ENCODE assay signal across 25 cellular contexts in genomic region chr3:177479630-177480029, GRCh38.
A peak's percentile ranks its signal among the peaks of the same experiment; 100 is the strongest.
DNase-seq lines count a peak whose midpoint lies in the region; ATAC-seq and TF ChIP-seq lines count a peak whose summit lies in the region.
"Had no signal": no experiment of that assay in that cellular context is flagged by ENCODE, and none has a peak within 500 bp of the region (broad histone marks: within the 10 kb centered on the region; RNA-seq: fewer than 3 reads in every experiment).

No MANE protein-coding gene starts in this region.

- in situ Hi-C loops in Panc1 (cut with HindIII; ENCODE audit: low pct_unique_long_range_greater_than_20kb, low sequenced_read_pairs) = no loop called here

- no peak overlapping the region for H3K27ac Mint-ChIP-seq in immature natural killer cell
- H3K27ac Mint-ChIP-seq: activated CD4-positive, alpha-beta memory T cell treated with anti-CD3 and anti-CD28 coated beads, Interleukin-2, amount 10 ng/mL, durations not matched to agents 7 days and 5 days; IgD-negative memory B cell; natural killer cell; T-cell had no signal

- H3K79me2 ChIP-seq in ACC112 (ENCODE audit: control insufficient read depth, insufficient read depth, low read length, unreplicated experiment) = no peaks in the 10 kb centered on the region
- H3K79me2 ChIP-seq: hepatocyte had no signal

- H3K27ac ChIP-seq in ACC112 (ENCODE audit: low read depth, low read length) (peak overlapping the region; percentile 73; the same call in 1 of the 2 replicates), Panc1 (ENCODE audit: low read length) (peak overlapping the region; percentile 93), gastroesophageal sphincter (peak overlapping the region; percentile 31 to 88 (median 81)), sigmoid colon (peak overlapping the region; percentile 71 to 80 (median 80)), RWPE1 (no peak overlapping the region)

- TF ChIP-seq POLR2A in gastroesophageal sphincter (IDR thresholded peaks at IDR 0.05) = no peak
- no peak for TF ChIP-seq POLR2A in sigmoid colon (IDR thresholded peaks at IDR 0.05)

- no peaks in the 10 kb centered on the region for H3K36me3 Mint-ChIP-seq in immature natural killer cell
- H3K36me3 Mint-ChIP-seq: IgD-negative memory B cell, natural killer cell, T-cell had no signal

- no peaks in the 10 kb centered on the region for H3K4me1 Mint-ChIP-seq in immature natural killer cell
- H3K4me1 Mint-ChIP-seq: activated CD4-positive, alpha-beta memory T cell treated with anti-CD3 and anti-CD28 coated beads, Interleukin-2, amount 10 ng/mL, durations not matched to agents 7 days and 5 days; T-cell had no signal

- no peaks in the 10 kb centered on the region for H3K9me3 Mint-ChIP-seq in immature natural killer cell
- H3K9me3 Mint-ChIP-seq: activated CD4-positive, alpha-beta memory T cell treated with anti-CD3 and anti-CD28 coated beads, Interleukin-2, amount 10 ng/mL, durations not matched to agents 7 days and 5 days; IgD-negative memory B cell; natural killer cell had no signal

- CTCF ChIA-PET in Panc1 (lab: Charles Lee) (no interaction called here), RWPE1 (lab: Yijun Ruan, JAX) (no interaction called here)

- no peak overlapping the region for H3K4me3 Mint-ChIP-seq in immature natural killer cell
- H3K4me3 Mint-ChIP-seq: activated CD4-positive, alpha-beta memory T cell treated with anti-CD3 and anti-CD28 coated beads, Interleukin-2, amount 10 ng/mL, durations not matched to agents 7 days and 5 days; IgD-negative memory B cell; natural killer cell; T-cell had no signal

- intact Hi-C loops in Panc1 (cut with micrococcal nuclease; ENCODE audit: unreplicated experiment) = loop anchor here (2.0 to 10.0 kb wide), 5 partner anchors 117 to 585 kb away; no protein-coding TSS in a partner anchor
- intact Hi-C loops in sigmoid colon (cut with DNase I) = no loop called here

- TF ChIP-seq CTCF in Panc1 (IDR thresholded peaks at IDR 0.05) (no peak), gastroesophageal sphincter (IDR thresholded peaks at IDR 0.05) (no peak), sigmoid colon (IDR thresholded peaks at IDR 0.05) (no peak), RWPE1 (conservative IDR thresholded peaks at IDR 0.05; ENCODE audit: low read depth) (no peak)

- no peak for ATAC-seq in Panc1
- no peak for ATAC-seq in gastroesophageal sphincter
- no peak for ATAC-seq in GM18870 (IDR thresholded peaks at IDR 0.05; ENCODE audit: unreplicated experiment)
- ATAC-seq: body of pancreas, foreskin keratinocyte, left lobe of liver, natural killer cell, T-cell had no signal

- H3K9me3 ChIP-seq in Panc1 (ENCODE audit: control insufficient read depth, insufficient read depth, low read depth, low read length) (no peaks in the 10 kb centered on the region), gastroesophageal sphincter (no peaks in the 10 kb centered on the region), sigmoid colon (no peaks in the 10 kb centered on the region)
- H3K9me3 ChIP-seq: body of pancreas had no signal

- 100% methylated on average over 2 of the region's 2 CpGs for whole genome bisulfite sequencing in gastroesophageal sphincter (ENCODE audit: low coverage in 1 of 2), 2 donors
- WGBS in sigmoid colon, 2 donors = 88 to 94% methylated on average over 2 of the region's 2 CpGs

- peaks cover 0 to 3% (median 2%) of the 10 kb centered on the region in 3 donors for H3K27me3 Mint-ChIP-seq in immature natural killer cell (ENCODE audit: low read depth in 3 of 3)
- H3K27me3 Mint-ChIP-seq: activated CD4-positive, alpha-beta memory T cell treated with anti-CD3 and anti-CD28 coated beads, Interleukin-2, amount 10 ng/mL, durations not matched to agents 7 days and 5 days; IgD-negative memory B cell; T-cell had no signal

- H3K36me3 ChIP-seq in ACC112 (ENCODE audit: insufficient read depth, low read length) = no peaks in the 10 kb centered on the region
- H3K36me3 ChIP-seq in Panc1 (ENCODE audit: control insufficient read depth, insufficient read depth, low read length) = no peaks in the 10 kb centered on the region
- H3K36me3 ChIP-seq in gastroesophageal sphincter = no peaks in the 10 kb centered on the region
- H3K36me3 ChIP-seq in sigmoid colon = no peaks in the 10 kb centered on the region

- no peak for DNase-seq in Panc1 (ENCODE audit: low read depth, low spot score)
- DNase-seq in sigmoid colon = no peak
- no peak for DNase-seq in RWPE1 (ENCODE audit: low spot score)
- DNase-seq in foreskin melanocyte = no peak
- DNase-seq in immature natural killer cell = no peak
- DNase-seq: activated CD4-positive, alpha-beta memory T cell treated with anti-CD3 and anti-CD28 coated beads, Interleukin-2, amount 10 ng/mL, durations not matched to agents 7 days and 5 days; activated CD4-positive, CD25-positive, alpha-beta regulatory T cell treated with anti-CD3 and anti-CD28 coated beads, Interleukin-2, amount 50 U/mL, for 72 hours; activated effector memory CD4-positive, alpha-beta T cell treated with anti-CD3 and anti-CD28 coated beads, Interleukin-2, amount 50 U/mL, for 16 hours; activated T-cell treated with anti-CD3 and anti-CD28 coated beads for 4 hours; body of pancreas; C1 segment of cervical spinal cord; EL; foreskin keratinocyte; HCEC 1CT; natural killer cell; NCI-H1105 treated with DMSO at 0.1 percent for 48 hours; NCI-H2029 treated with DMSO at 0.1 percent for 48 hours; NCI-H446 treated with DMSO at 0.1 percent for 48 hours; T-cell had no signal

- BruUV-seq in Panc1 (replicated peaks; lab: Mats Ljungman, UMichigan) = no TSS peak

- TF ChIP-seq EP300 in gastroesophageal sphincter (IDR thresholded peaks at IDR 0.05) (no peak), sigmoid colon (IDR thresholded peaks at IDR 0.05) (no peak)

- POLR2A ChIA-PET in Panc1 (lab: Charles Lee) = no interaction called here
- POLR2A ChIA-PET in RWPE1 (lab: Yijun Ruan, JAX; ENCODE audit: low non-redundant PET) = no interaction called here

- H3K4me3 ChIP-seq in ACC112 (ENCODE audit: low read depth, low read length) (no peak overlapping the region), Panc1 (ENCODE audit: low read depth in 2 of 2, low read length in 2 of 2) (no peak overlapping the region), gastroesophageal sphincter (no peak overlapping the region), sigmoid colon (no peak overlapping the region)
- H3K4me3 ChIP-seq: body of pancreas, hepatocyte had no signal

- H2AFZ ChIP-seq in ACC112 (ENCODE audit: low read length, unreplicated experiment) = no peak overlapping the region
- H2AFZ ChIP-seq: hepatocyte had no signal

- H3K27me3 ChIP-seq in ACC112 (ENCODE audit: insufficient read depth, low read length) (no peaks in the 10 kb centered on the region), Panc1 (ENCODE audit: control insufficient read depth, insufficient read depth, low read length) (no peaks in the 10 kb centered on the region), gastroesophageal sphincter (no peaks in the 10 kb centered on the region), sigmoid colon (no peaks in the 10 kb centered on the region)
- H3K27me3 ChIP-seq: foreskin keratinocyte, hepatocyte had no signal

- H3K4me1 ChIP-seq in ACC112 (ENCODE audit: control insufficient read depth, insufficient read depth, low read length, unreplicated experiment) (peaks cover 24% of the 10 kb centered on the region), Panc1 (ENCODE audit: control insufficient read depth, insufficient read depth, low read length) (peaks cover 38% of the 10 kb centered on the region), gastroesophageal sphincter (peaks cover 11 to 48% (median 12%) of the 10 kb centered on the region in 3 donors), sigmoid colon (peaks cover 0 to 53% (median 41%) of the 10 kb centered on the region in 4 donors)
